Comparison of ENCODE assay signal across 10 cellular contexts in genomic region chrX:46587158-46587557, GRCh38. TPM values are rescaled to one million over a fixed set of nuclear protein-coding genes. Genes with fewer than 3 reads are reported as not detected.
DNase-seq lines count a peak whose midpoint lies in the region; ATAC-seq and TF ChIP-seq lines count a peak whose summit lies in the region.
"Had no signal": no experiment of that assay in that cellular context is flagged by ENCODE, and none has a peak within 500 bp of the region (broad histone marks: within the 10 kb centered on the region; RNA-seq: fewer than 3 reads in every experiment).

No MANE protein-coding gene starts in this region.

- TF ChIP-seq CTCF in Caco-2 (IDR thresholded peaks at IDR 0.05; ENCODE audit: insufficient read depth in 1 of 2, low read depth in 1 of 2, low read length in 1 of 2, severe bottlenecking in 1 of 2, unreplicated experiment in 1 of 2): no peak

- POLR2A ChIA-PET in Caco-2 (lab: Charles Lee): no interaction called here

- H3K4me3 ChIP-seq in skeletal muscle satellite cell (ENCODE audit: low read length) (peak overlapping the region; percentile 40), Caco-2 (ENCODE audit: low read depth, low read length) (no peak overlapping the region)

- no peak overlapping the region for H3K4me3 Mint-ChIP-seq in activated CD8-positive, alpha-beta memory T cell treated with anti-CD3 and anti-CD28 coated beads, Interleukin-2, amount 10 ng/mL, durations not matched to agents 7 days and 5 days
- no peak overlapping the region for H3K4me3 Mint-ChIP-seq in Caco-2 (ENCODE audit: unreplicated experiment)

- peaks cover 24% of the 10 kb centered on the region for H3K4me1 Mint-ChIP-seq in activated CD8-positive, alpha-beta memory T cell treated with anti-CD3 and anti-CD28 coated beads, Interleukin-2, amount 10 ng/mL, durations not matched to agents 7 days and 5 days
- no peaks in the 10 kb centered on the region for H3K4me1 Mint-ChIP-seq in Caco-2 (ENCODE audit: low read depth, unreplicated experiment)

- H3K36me3 ChIP-seq in skeletal muscle satellite cell (ENCODE audit: insufficient read depth, low read length): no peaks in the 10 kb centered on the region
- H3K36me3 ChIP-seq in Caco-2 (ENCODE audit: control insufficient read depth, insufficient read depth, low read length): no peaks in the 10 kb centered on the region

- H3K27me3 Mint-ChIP-seq in activated CD8-positive, alpha-beta memory T cell treated with anti-CD3 and anti-CD28 coated beads, Interleukin-2, amount 10 ng/mL, durations not matched to agents 7 days and 5 days: no peaks in the 10 kb centered on the region
- no peaks in the 10 kb centered on the region for H3K27me3 Mint-ChIP-seq in Caco-2 (ENCODE audit: insufficient read depth, unreplicated experiment)

- H3K4me1 ChIP-seq in skeletal muscle satellite cell (ENCODE audit: control insufficient read depth, insufficient read depth, low read length): peaks cover 60% of the 10 kb centered on the region
- H3K4me1 ChIP-seq in Caco-2: no peaks in the 10 kb centered on the region

- peaks cover 5% of the 10 kb centered on the region for H3K36me3 Mint-ChIP-seq in activated CD8-positive, alpha-beta memory T cell treated with anti-CD3 and anti-CD28 coated beads, Interleukin-2, amount 10 ng/mL, durations not matched to agents 7 days and 5 days
- no peaks in the 10 kb centered on the region for H3K36me3 Mint-ChIP-seq in Caco-2 (ENCODE audit: insufficient read depth, unreplicated experiment)

- intact Hi-C loops in Caco-2 (cut with micrococcal nuclease; ENCODE audit: unreplicated experiment): no loop called here

- H3K27ac Mint-ChIP-seq in activated CD8-positive, alpha-beta memory T cell treated with anti-CD3 and anti-CD28 coated beads, Interleukin-2, amount 10 ng/mL, durations not matched to agents 7 days and 5 days: peak overlapping the region; percentile 40
- H3K27ac Mint-ChIP-seq in Caco-2 (ENCODE audit: unreplicated experiment): no peak overlapping the region

- no peak for DNase-seq in activated CD8-positive, alpha-beta memory T cell treated with anti-CD3 and anti-CD28 coated beads, Interleukin-2, amount 10 ng/mL, durations not matched to agents 7 days and 5 days
- no peak for DNase-seq in activated CD8-positive, alpha-beta memory T cell treated with anti-CD3 and anti-CD28 coated beads, Interleukin-2, amount 50 U/mL, for 48 hours
- DNase-seq in amniotic epithelial cell (ENCODE audit: low read depth): peak; percentile 63
- DNase-seq in activated gamma-delta T cell (lab: John Stamatoyannopoulos, UW): no peak
- no peak for DNase-seq in NCI-H82 (lab: John Stamatoyannopoulos, UW)
- DNase-seq in Caco-2: no peak
- DNase-seq: anterior cingulate cortex, small intestine had no signal

- H3K9me3 ChIP-seq in skeletal muscle satellite cell (replicated peaks; ENCODE audit: low read length) (no peaks in the 10 kb centered on the region), Caco-2 (no peaks in the 10 kb centered on the region)

- CTCF ChIA-PET in activated CD8-positive, alpha-beta memory T cell treated with anti-CD3 and anti-CD28 coated beads, Interleukin-2, amount 10 ng/mL, durations not matched to agents 7 days and 5 days (lab: Charles Lee): interaction anchor here (1.1 to 2.7 kb wide), 4 partner anchors 11 to 41 kb away, joined by 3 to 6 read pairs (median 4); no protein-coding TSS in a partner anchor
- CTCF ChIA-PET in Caco-2 (lab: Charles Lee): no interaction called here

- peak; percentile 76 for ATAC-seq in activated CD8-positive, alpha-beta memory T cell treated with anti-CD3 and anti-CD28 coated beads, Interleukin-2, amount 10 ng/mL, durations not matched to agents 7 days and 5 days
- peak; percentile 74 for ATAC-seq in HG03095 (IDR thresholded peaks at IDR 0.05; ENCODE audit: unreplicated experiment)

- peak overlapping the region; percentile 65 for H3K4me2 ChIP-seq in skeletal muscle satellite cell (ENCODE audit: low read length)

- no peaks in the 10 kb centered on the region for H3K9me3 Mint-ChIP-seq in activated CD8-positive, alpha-beta memory T cell treated with anti-CD3 and anti-CD28 coated beads, Interleukin-2, amount 10 ng/mL, durations not matched to agents 7 days and 5 days (ENCODE audit: low read depth)
- no peaks in the 10 kb centered on the region for H3K9me3 Mint-ChIP-seq in Caco-2 (ENCODE audit: unreplicated experiment)

- peak overlapping the region; percentile 58 for H3K9ac ChIP-seq in skeletal muscle satellite cell (ENCODE audit: low read depth, low read length)

- H3K27me3 ChIP-seq in skeletal muscle satellite cell (ENCODE audit: control insufficient read depth, insufficient read depth, low read length) (no peaks in the 10 kb centered on the region), Caco-2 (replicated peaks; ENCODE audit: control insufficient read depth, insufficient read depth, low read length) (no peaks in the 10 kb centered on the region)

- no TSS peak for BruUV-seq in Caco-2 (replicated peaks; lab: Mats Ljungman, UMichigan)

RNA-seq across cellular contexts. Expression of gene CHST7, which starts 13.6 kb away (rescaled TPM):
- total RNA-seq in activated CD8-positive, alpha-beta memory T cell treated with anti-CD3 and anti-CD28 coated beads, Interleukin-2, amount 10 ng/mL, durations not matched to agents 7 days and 5 days: 1 to 10 TPM; 4.6 to 5.9 TPM
- total RNA-seq in skeletal muscle satellite cell (2012; rRNA removed): 16.2 and 26.4 TPM in 2 replicates
- total RNA-seq in Caco-2 (2022): 1.5 and 2.4 TPM in 2 replicates

RNA-seq across cellular contexts. Expression of gene ZNF674, which starts 41.9 kb away (rescaled TPM):
- total RNA-seq in activated CD8-positive, alpha-beta memory T cell treated with anti-CD3 and anti-CD28 coated beads, Interleukin-2, amount 10 ng/mL, durations not matched to agents 7 days and 5 days: 1 to 10 TPM; 2.8 to 6.5 TPM
- total RNA-seq in skeletal muscle satellite cell (2012; rRNA removed): 2.0 and 2.8 TPM in 2 replicates
- total RNA-seq in Caco-2 (2022): 3.7 and 4.6 TPM in 2 replicates
